Comparison of ENCODE assay signal across 25 cellular contexts in genomic region chr6:138640028-138640427, GRCh38.
"Had no signal": no experiment of that assay in that cellular context is flagged by ENCODE, and none has a peak within 500 bp of the region (broad histone marks: within the 10 kb centered on the region; RNA-seq: fewer than 3 reads in every experiment).

No MANE protein-coding gene starts in this region.

- H3K4me3 Mint-ChIP-seq: dendritic cell treated with granulocyte-macrophage colony-stimulating factor and Interleukin-4, amounts not matched to agents 40 ng/mL and 50 ng/mL, for 4 days; endodermal cell; memory B cell; natural killer cell; stimulated activated naive CD8-positive, alpha-beta T cell treated with anti-CD3 and anti-CD28 coated beads, Interleukin-15, amount 100 ng/mL, for 72 hours had no signal

- H3K4me1 ChIP-seq: gastrocnemius medialis, parathyroid adenoma, transverse colon, upper lobe of right lung, uterus had no signal

- H3K79me2 ChIP-seq: parathyroid adenoma had no signal

- H3K9me3 ChIP-seq: gastrocnemius medialis, neutrophil, right lobe of liver, suprapubic skin, transverse colon, upper lobe of right lung, uterus had no signal

- ATAC-seq: esophagus mucosa; gastrocnemius medialis; left lobe of liver; natural killer cell; right lobe of liver; stimulated activated naive CD8-positive, alpha-beta T cell treated with anti-CD3 and anti-CD28 coated beads, Interleukin-15, amount 100 ng/mL, for 72 hours; upper lobe of right lung had no signal

- H3K27me3 ChIP-seq: gastrocnemius medialis, neutrophil, right lobe of liver, suprapubic skin, transverse colon, upper lobe of right lung, uterus had no signal

- FAIRE-seq: keratinocyte, small intestine had no signal

- H3K9me3 Mint-ChIP-seq: dendritic cell treated with granulocyte-macrophage colony-stimulating factor and Interleukin-4, amounts not matched to agents 40 ng/mL and 50 ng/mL, for 4 days; endodermal cell; memory B cell; natural killer cell; stimulated activated naive CD8-positive, alpha-beta T cell treated with anti-CD3 and anti-CD28 coated beads, Interleukin-15, amount 100 ng/mL, for 72 hours had no signal

- H3K36me3 Mint-ChIP-seq: memory B cell, natural killer cell had no signal

- H3K27me3 Mint-ChIP-seq: dendritic cell treated with granulocyte-macrophage colony-stimulating factor and Interleukin-4, amounts not matched to agents 40 ng/mL and 50 ng/mL, for 4 days; progenitor cell of endocrine pancreas had no signal

- H3K27ac ChIP-seq: epithelial cell of prostate, gastrocnemius medialis, neutrophil, parathyroid adenoma, right lobe of liver, suprapubic skin, transverse colon, upper lobe of right lung, uterus had no signal

- H2AFZ ChIP-seq: parathyroid adenoma had no signal

- H3K27ac Mint-ChIP-seq: dendritic cell treated with granulocyte-macrophage colony-stimulating factor and Interleukin-4, amounts not matched to agents 40 ng/mL and 50 ng/mL, for 4 days; endodermal cell; memory B cell; natural killer cell; progenitor cell of endocrine pancreas had no signal

- H3K9ac ChIP-seq: parathyroid adenoma had no signal

- H3K4me1 Mint-ChIP-seq: memory B cell; natural killer cell; stimulated activated naive CD8-positive, alpha-beta T cell treated with anti-CD3 and anti-CD28 coated beads, Interleukin-15, amount 100 ng/mL, for 72 hours had no signal

- DNase-seq: effector CD8-positive, alpha-beta T cell; endodermal cell; foreskin fibroblast; gastrocnemius medialis; natural killer cell; right lobe of liver; small intestine; stimulated activated CD4-positive, alpha-beta T cell treated with anti-CD3 and anti-CD28 coated beads, Interleukin-15, amount 100 ng/mL, for 24 hours; stimulated activated CD4-positive, alpha-beta T cell treated with anti-CD3 and anti-CD28 coated beads, Interleukin-2, amount 100 ng/mL, for 48 hours; stimulated activated naive CD4-positive, alpha-beta T cell; stimulated activated naive CD8-positive, alpha-beta T cell treated with anti-CD3 and anti-CD28 coated beads, Interleukin-15, amount 100 ng/mL, for 72 hours; transverse colon; upper lobe of right lung; uterus had no signal

- H3K4me3 ChIP-seq: gastrocnemius medialis, lung, right lobe of liver, suprapubic skin, transverse colon, upper lobe of right lung, uterus had no signal

- H3K36me3 ChIP-seq: gastrocnemius medialis, neutrophil, right lobe of liver, suprapubic skin, transverse colon, upper lobe of right lung, uterus had no signal
